Comparison of ENCODE assay signal across 7 cellular contexts in the genomic region with DNA sequence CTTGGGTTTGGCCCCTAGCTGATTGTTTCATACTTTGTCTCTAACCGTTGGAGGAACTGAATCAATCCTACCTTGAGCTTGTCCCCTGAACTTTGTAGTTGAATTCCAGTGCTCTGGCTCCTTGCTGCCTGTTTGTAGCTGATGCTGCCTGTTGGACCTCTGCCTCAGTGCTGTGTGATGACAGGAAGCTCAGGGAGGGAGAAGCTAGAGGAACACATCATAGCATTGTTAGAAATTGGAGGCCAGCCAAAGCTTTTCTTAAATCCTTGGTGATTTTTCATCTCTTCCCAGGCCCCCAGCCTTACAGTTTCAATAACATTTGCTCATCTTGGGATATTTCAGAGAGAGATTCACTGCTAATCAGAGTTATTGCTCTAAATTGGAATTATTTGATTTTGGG. TPM values are rescaled to one million over a fixed set of nuclear protein-coding genes. Genes with fewer than 3 reads are reported as not detected.
A peak's percentile ranks its signal among the peaks of the same experiment; 100 is the strongest.
DNase-seq lines count a peak whose midpoint lies in the region; ATAC-seq and TF ChIP-seq lines count a peak whose summit lies in the region.

No MANE protein-coding gene starts in this region.

- H3K23ac ChIP-seq in IMR-90 (ENCODE audit: low read depth, low read length), result no peak overlapping the region

- H3K27ac ChIP-seq in IMR-90 (ENCODE audit: insufficient read depth, low read length) (no peak overlapping the region), colonic mucosa (no peak overlapping the region)

- POLR2A ChIA-PET in IMR-90 (lab: Charles Lee; ENCODE audit: unreplicated experiment), result interaction anchor here (0.6 kb wide), 1 partner anchor 71 kb away, joined by 3 read pairs; no protein-coding TSS in a partner anchor

- H2BK5ac ChIP-seq in IMR-90 (ENCODE audit: low read depth, low read length, poor library complexity, severe bottlenecking), result no peak overlapping the region

- H3K36me3 ChIP-seq in IMR-90 (ENCODE audit: control insufficient read depth, insufficient read depth, low read length) (no peaks in the 10 kb centered on the region; the same call in 1 of the 2 replicates), colonic mucosa (no peaks in the 10 kb centered on the region)

- peaks cover 33 to 62% of the 10 kb centered on the region in 2 experiments for H3K79me1 ChIP-seq in IMR-90 (ENCODE audit: low read depth in 1 of 2, low read length in 2 of 2)

- no peak overlapping the region for H2AK9ac ChIP-seq in IMR-90 (replicated peaks; ENCODE audit: low read depth, low read length, poor library complexity)

- H3K4ac ChIP-seq in IMR-90 (ENCODE audit: low read depth, low read length), result no peak overlapping the region

- no peak overlapping the region for H2AK5ac ChIP-seq in IMR-90 (ENCODE audit: low read depth, low read length)

- no peak overlapping the region; the same call in 1 of the 2 replicates for H3K14ac ChIP-seq in IMR-90 (replicated peaks; ENCODE audit: low read depth, low read length)

- H3K4me1 ChIP-seq in IMR-90 (ENCODE audit: control insufficient read depth, insufficient read depth, low read length), result peaks cover 5% of the 10 kb centered on the region; the same call in 1 of the 2 replicates
- H3K4me1 ChIP-seq in colonic mucosa, result no peaks in the 10 kb centered on the region

- CTCF ChIA-PET in IMR-90 (lab: Yijun Ruan, JAX), result interaction anchor here (0.6 to 2.4 kb wide), 3 partner anchors 12 to 65 kb away, joined by 3 to 6 read pairs (median 4); no protein-coding TSS in a partner anchor

- H4K20me1 ChIP-seq in IMR-90 (ENCODE audit: insufficient read depth, low read length), result peaks cover 52% of the 10 kb centered on the region

- WGBS in IMR-90 (ENCODE audit: extremely low coverage in 2 of 2, insufficient read length in 1 of 2), 2 experiments, result no CpG with 5 or more reads among the region's 1 CpG

- H3K9me1 ChIP-seq in IMR-90 (ENCODE audit: insufficient read depth, low read length), result peaks cover 8% of the 10 kb centered on the region

- no peak overlapping the region for H3K18ac ChIP-seq in IMR-90 (ENCODE audit: low read depth, low read length)

- no peak overlapping the region for H2AFZ ChIP-seq in IMR-90 (replicated peaks; ENCODE audit: low read length, poor library complexity)

- ATAC-seq in IMR-90 (ENCODE audit: low read depth) (peak; percentile 74), Right ventricle myocardium superior (ENCODE audit: poor library complexity) (peak; percentile 68), GM19328 (IDR thresholded peaks at IDR 0.05; ENCODE audit: unreplicated experiment) (no peak)

- no peak overlapping the region for H2BK15ac ChIP-seq in IMR-90 (ENCODE audit: low read depth, low read length)

- no peak overlapping the region for H3K4me3 ChIP-seq in IMR-90 (ENCODE audit: insufficient read depth, low read depth, low read length)
- H3K4me3 ChIP-seq in skeletal muscle cell (ENCODE audit: low read depth, low read length), result no peak overlapping the region
- no peak overlapping the region for H3K4me3 ChIP-seq in colonic mucosa

- TF ChIP-seq CTCF in IMR-90 (conservative IDR thresholded peaks at IDR 0.05; ENCODE audit: low read depth, low read length) (no peak), colonic mucosa (IDR thresholded peaks at IDR 0.05) (no peak)

- H3K9me3 ChIP-seq in IMR-90 (ENCODE audit: control insufficient read depth, insufficient read depth, low read length) (no peaks in the 10 kb centered on the region), colonic mucosa (no peaks in the 10 kb centered on the region)

- no peak overlapping the region for H3K9ac ChIP-seq in IMR-90 (ENCODE audit: low read depth, low read length)
- no peak overlapping the region for H3K9ac ChIP-seq in colonic mucosa (ENCODE audit: low read depth in 2 of 2, low read length in 2 of 2)

- no peak overlapping the region for H2BK120ac ChIP-seq in IMR-90 (ENCODE audit: low read depth, low read length)

- no peak overlapping the region for H4K91ac ChIP-seq in IMR-90 (ENCODE audit: insufficient read depth, low read depth, low read length)

- dilution Hi-C loops in IMR-90 (cut with HindIII; ENCODE audit: low sequenced_read_pairs, unreplicated experiment), result no loop called here

- H4K5ac ChIP-seq in IMR-90 (ENCODE audit: low read depth, low read length), result no peak overlapping the region

- H3K27me3 ChIP-seq in IMR-90 (ENCODE audit: control insufficient read depth, insufficient read depth, low read length) (no peaks in the 10 kb centered on the region), colonic mucosa (no peaks in the 10 kb centered on the region)

- intact Hi-C loops in IMR-90 (cut with micrococcal nuclease), result no loop called here
- intact Hi-C loops in Right ventricle myocardium superior (cut with DNase I), result no loop called here
- intact Hi-C loops in colonic mucosa (cut with DNase I), result no loop called here

- no peak for TF ChIP-seq POLR2A in IMR-90 (IDR thresholded peaks at IDR 0.05; ENCODE audit: low read depth, low read length)

- H3K4me2 ChIP-seq in IMR-90 (ENCODE audit: low read depth, low read length), result no peak overlapping the region

- no TSS peak for BruUV-seq in IMR-90 (replicated peaks; lab: Mats Ljungman, UMichigan)

- 0 out of 4 replicates have a peak overlapping the region, but pooled peaks of 1 of the 2 experiments have one; percentile 3 for H4K8ac ChIP-seq in IMR-90 (ENCODE audit: low read depth in 2 of 2, low read length in 2 of 2)

- no peak overlapping the region for H2BK20ac ChIP-seq in IMR-90 (ENCODE audit: low read depth, low read length)

- in situ Hi-C loops in IMR-90 (cut with MboI; ENCODE audit: low sequenced_read_pairs), result no loop called here

- no peak for TF ChIP-seq RAD21 in IMR-90 (IDR thresholded peaks at IDR 0.05; ENCODE audit: low read length)

- peak; percentile 91 for DNase-seq in IMR-90
- DNase-seq in amniotic stem cell (lab: John Stamatoyannopoulos, UW), result peak; percentile 49
- no peak for DNase-seq in Right ventricle myocardium superior
- DNase-seq in skeletal muscle cell (ENCODE audit: low read depth), result peak; percentile 85
- no peak for DNase-seq in DMS114 treated with DMSO at 0.1 percent for 48 hours (lab: John Stamatoyannopoulos, UW; ENCODE audit: unreplicated experiment)
- DNase-seq in colonic mucosa, result no peak

- H3K56ac ChIP-seq in IMR-90 (ENCODE audit: extremely low read depth, insufficient read depth, low read length), result no peak overlapping the region

TF ChIP-seq in IMR-90, 13 proteins besides CTCF, POLR2A, EP300 and RAD21:
- TF ChIP-seq, protein P1, sequence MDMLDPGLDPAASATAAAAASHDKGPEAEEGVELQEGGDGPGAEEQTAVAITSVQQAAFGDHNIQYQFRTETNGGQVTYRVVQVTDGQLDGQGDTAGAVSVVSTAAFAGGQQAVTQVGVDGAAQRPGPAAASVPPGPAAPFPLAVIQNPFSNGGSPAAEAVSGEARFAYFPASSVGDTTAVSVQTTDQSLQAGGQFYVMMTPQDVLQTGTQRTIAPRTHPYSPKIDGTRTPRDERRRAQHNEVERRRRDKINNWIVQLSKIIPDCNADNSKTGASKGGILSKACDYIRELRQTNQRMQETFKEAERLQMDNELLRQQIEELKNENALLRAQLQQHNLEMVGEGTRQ (IDR thresholded peaks at IDR 0.05; ENCODE audit: low read depth, low read length), result no peak
- TF ChIP-seq MAFK (IDR thresholded peaks at IDR 0.05; ENCODE audit: low read depth, low read length), result no peak
- TF ChIP-seq MXI1 (IDR thresholded peaks at IDR 0.05; ENCODE audit: borderline replicate concordance, low read depth, low read length), result no peak
- no peak for TF ChIP-seq NFE2L2 (IDR thresholded peaks at IDR 0.05; ENCODE audit: low read depth, low read length)
- TF ChIP-seq BHLHE40 (IDR thresholded peaks at IDR 0.05; ENCODE audit: low read depth, low read length), result no peak
- TF ChIP-seq RCOR1 (IDR thresholded peaks at IDR 0.05; ENCODE audit: insufficient replicate concordance, low read length), result no peak
- no peak for TF ChIP-seq FOS (IDR thresholded peaks at IDR 0.05; ENCODE audit: low read depth, low read length)
- no peak for TF ChIP-seq ELK1 (IDR thresholded peaks at IDR 0.05; ENCODE audit: borderline replicate concordance, low read depth, low read length)
- no peak for TF ChIP-seq SMC3 (IDR thresholded peaks at IDR 0.05; ENCODE audit: low read depth, low read length)
- TF ChIP-seq MAZ (IDR thresholded peaks at IDR 0.05; ENCODE audit: borderline replicate concordance, low read depth, low read length), result no peak
TF ChIP-seq in IMR-90: peak in this region for 0.

RNA-seq across cellular contexts. Expression of gene MACF1, which starts 34.0 kb away (rescaled TPM):
- total RNA-seq in IMR-90 (2012; rRNA removed) (368 and 369 TPM in 2 replicates), Right ventricle myocardium superior (200 TPM), colonic mucosa (100 to 1,000 TPM; 107 to 148 TPM)
- polyA plus RNA-seq in IMR-90 (2012; rRNA removed), result 56.3 and 67.6 TPM in 2 replicates
- polyA plus RNA-seq in IMR-90 (2012; cell fraction: cytosol; rRNA removed), result 24.9 and 28.6 TPM in 2 replicates
- polyA plus RNA-seq in IMR-90 (2012; cell fraction: nucleus; rRNA removed; ENCODE audit: low replicate concordance), result 141 and 243 TPM in 2 replicates

Comparison
In these comparisons a context has a peak if more than half of its experiments do, and no peak if none do; other contexts are left out.
1. DNase-seq: peak in IMR-90 (single experiment), amniotic stem cell (single experiment) and skeletal muscle cell (single experiment); none in Right ventricle myocardium superior (single experiment), DMS114 treated with DMSO at 0.1 percent for 48 hours (single experiment) and colonic mucosa (single experiment).